8 cellular contexts compared by ENCODE assay signal in the genomic region with DNA sequence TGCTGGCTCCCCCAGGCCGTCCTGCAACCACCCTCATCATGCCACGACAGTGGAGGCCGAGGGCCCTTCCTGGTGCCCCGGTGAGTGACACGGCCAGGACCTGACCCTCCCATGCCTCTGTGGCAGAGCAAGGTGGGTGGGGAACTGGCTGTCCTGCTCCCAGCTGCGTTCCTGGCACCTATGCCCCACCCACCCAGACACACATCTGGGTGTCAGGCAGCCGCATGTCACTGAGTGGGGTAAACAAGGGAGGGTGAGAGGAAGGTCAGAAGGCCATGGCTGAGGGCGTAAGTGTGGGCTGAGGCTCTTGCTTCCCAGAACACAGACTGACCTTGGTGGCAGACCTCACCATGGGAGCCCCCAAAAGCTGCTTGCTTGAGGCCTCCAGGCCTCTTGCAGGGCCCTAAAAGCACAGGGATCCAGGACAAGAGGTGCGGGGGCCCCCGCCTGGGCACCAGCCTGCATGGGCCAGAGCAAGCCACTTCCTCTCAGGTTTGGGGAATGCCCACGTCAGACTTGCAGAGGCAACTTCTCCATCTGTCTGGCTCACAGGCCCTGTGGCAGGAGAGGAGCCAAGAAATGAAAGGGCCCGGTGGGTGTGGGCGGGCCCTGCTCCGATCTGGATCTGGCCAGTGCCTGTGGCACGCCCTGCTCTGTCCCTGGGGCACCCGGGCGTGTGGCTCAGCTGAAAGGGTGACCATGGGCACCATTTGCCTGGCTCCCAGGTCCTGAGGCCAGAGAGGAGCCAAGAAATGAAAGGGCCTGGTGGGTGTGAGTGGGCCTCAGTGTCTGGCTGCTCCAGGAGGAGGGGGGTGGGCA. TPM values are rescaled to one million over a fixed set of nuclear protein-coding genes. Genes with fewer than 3 reads are reported as not detected.
DNase-seq lines count a peak whose midpoint lies in the region; ATAC-seq and TF ChIP-seq lines count a peak whose summit lies in the region.

No MANE protein-coding gene starts in this region.

- peak overlapping the region; percentile 53 for H3K27ac ChIP-seq in psoas muscle

- H3K4me1 ChIP-seq in psoas muscle, result peaks cover 21% of the 10 kb centered on the region

- peak; percentile 57 for DNase-seq in activated CD4-positive, alpha-beta T cell treated with anti-CD3 and anti-CD28 coated beads for 48 hours
- DNase-seq in activated CD4-positive, alpha-beta T cell treated with anti-CD3 and anti-CD28 coated beads, Interleukin-2, amount 50 U/mL, for 4 hours, result no peak
- DNase-seq in Kasumi-1 (lab: John Stamatoyannopoulos, UW) (peak; percentile 86 to 89), foreskin fibroblast (peak; percentile 81 to 90), psoas muscle (peak; percentile 77 to 85), cortex of kidney (lab: John Stamatoyannopoulos, UW) (no peak), NCI-H1694 (lab: John Stamatoyannopoulos, UW) (no peak)
- peak; percentile 26 for DNase-seq in activated CD8-positive, alpha-beta memory T cell treated with anti-CD3 and anti-CD28 coated beads, Interleukin-2, amount 50 U/mL, for 4 hours

- 50 to 62% (median 62%) methylated on average over 17 of the region's 17 CpGs for WGBS in psoas muscle, 3 donors

- intact Hi-C loops in psoas muscle (cut with DNase I), result no loop called here

- peak in 3 of 4 donors; percentile 17 to 57 (median 55) for ATAC-seq in psoas muscle

- no peaks in the 10 kb centered on the region for H3K36me3 ChIP-seq in psoas muscle (ENCODE audit: insufficient read depth in 1 of 2, low read depth in 1 of 2)

- H3K4me3 ChIP-seq in foreskin fibroblast (ENCODE audit: low read depth in 1 of 2, low read length in 2 of 2) (no peak overlapping the region), psoas muscle (no peak overlapping the region)

- TF ChIP-seq CTCF in foreskin fibroblast (IDR thresholded peaks at IDR 0.05; ENCODE audit: low read depth, low read length) (no peak), psoas muscle (IDR thresholded peaks at IDR 0.05) (no peak)

- H3K9me3 ChIP-seq in psoas muscle, result no peaks in the 10 kb centered on the region

- no peaks in the 10 kb centered on the region for H3K27me3 ChIP-seq in psoas muscle (ENCODE audit: insufficient read depth in 3 of 3, low read length in 2 of 3)

RNA-seq across cellular contexts. Expression of gene CCDC57, which starts 3.9 kb away (rescaled TPM):
- total RNA-seq in psoas muscle, result 10 to 100 TPM; 10.2 to 15.3 (median 12.4) TPM
- polyA plus RNA-seq in psoas muscle, result 10 to 100 TPM in 1 of 3 donors, 1 to 10 TPM in 2; 7.2 to 11.1 (median 8.6) TPM

RNA-seq across cellular contexts. Expression of gene SLC16A3, which starts 12.3 kb away (rescaled TPM):
- 100 to 1,000 TPM in 2 of 4 donors, 10 to 100 TPM in 2; 18.6 to 182 (median 70.1) TPM for total RNA-seq in psoas muscle
- polyA plus RNA-seq in psoas muscle, result 100 to 1,000 TPM; 102 to 263 (median 128) TPM

RNA-seq across cellular contexts. Expression of gene CSNK1D, which starts 57.0 kb away (rescaled TPM):
- 100 to 1,000 TPM in 3 of 4 donors, 10 to 100 TPM in 1; 73.5 to 139 (median 116) TPM for total RNA-seq in psoas muscle
- polyA plus RNA-seq in psoas muscle, result 100 to 1,000 TPM in 1 of 3 donors, 10 to 100 TPM in 2; 74.3 to 124 (median 92.7) TPM

Comparison
In these comparisons a context has a peak if more than half of its experiments do, and no peak if none do; other contexts are left out.
1. DNase-seq: peak in activated CD4-positive, alpha-beta T cell treated with anti-CD3 and anti-CD28 coated beads for 48 hours (single experiment), Kasumi-1 (2 of 2), activated CD8-positive, alpha-beta memory T cell treated with anti-CD3 and anti-CD28 coated beads, Interleukin-2, amount 50 U/mL, for 4 hours (single experiment), foreskin fibroblast (2 of 2) and psoas muscle (2 of 2); none in activated CD4-positive, alpha-beta T cell treated with anti-CD3 and anti-CD28 coated beads, Interleukin-2, amount 50 U/mL, for 4 hours (0 of 2), cortex of kidney (single experiment) and NCI-H1694 (single experiment).